25 cellular contexts compared by ENCODE assay signal in genomic region chr2:114426756-114427155, GRCh38. TPM values are rescaled to one million over a fixed set of nuclear protein-coding genes. Genes with fewer than 3 reads are reported as not detected.
A peak's percentile ranks its signal among the peaks of the same experiment; 100 is the strongest.
DNase-seq lines count a peak whose midpoint lies in the region; TF ChIP-seq lines count a peak whose summit lies in the region.
"Had no signal": no experiment of that assay in that cellular context is flagged by ENCODE, and none has a peak within 500 bp of the region (broad histone marks: within the 10 kb centered on the region; RNA-seq: fewer than 3 reads in every experiment).

No MANE protein-coding gene starts in this region.

- H3K79me2 ChIP-seq in Karpas-422 (ENCODE audit: low read length) = no peaks in the 10 kb centered on the region

- H3K4me3 ChIP-seq in Karpas-422 (ENCODE audit: low read length) (no peak overlapping the region), coronary artery (no peak overlapping the region), neuronal stem cell (ENCODE audit: low read length in 2 of 2) (no peak overlapping the region), tibial artery (no peak overlapping the region)
- H3K4me3 ChIP-seq: A549; BLaER1 treated with 17β-estradiol and CSF1 and Interleukin-3, amounts not matched to agents 10 nM and 100 nM; GM23338; HAP-1 had no signal

- no peak overlapping the region for H3K4me2 ChIP-seq in Karpas-422 (ENCODE audit: low read depth, low read length, poor library complexity, severe bottlenecking)
- no peak overlapping the region for H3K4me2 ChIP-seq in neuronal stem cell (ENCODE audit: insufficient read depth, low read length, poor library complexity, severe bottlenecking)
- H3K4me2 ChIP-seq: A549; BLaER1 treated with 17β-estradiol and CSF1 and Interleukin-3, amounts not matched to agents 10 nM and 100 nM; GM23338 had no signal

- no peak overlapping the region for H2BK120ac ChIP-seq in neuronal stem cell (ENCODE audit: low read depth, low read length)

- no peaks in the 10 kb centered on the region for H4K20me1 ChIP-seq in Karpas-422 (ENCODE audit: insufficient read depth, low read depth, low read length)
- H4K20me1 ChIP-seq: BLaER1 treated with 17β-estradiol and CSF1 and Interleukin-3, amounts not matched to agents 10 nM and 100 nM had no signal

- H3K27me3 ChIP-seq in Karpas-422 (ENCODE audit: low read length) (no peaks in the 10 kb centered on the region), neuronal stem cell (ENCODE audit: control insufficient read depth in 3 of 3, insufficient read depth in 3 of 3, low read depth in 1 of 3, low read length in 3 of 3) (no peaks in the 10 kb centered on the region), tibial artery (no peaks in the 10 kb centered on the region)
- H3K27me3 ChIP-seq: BE2C; BLaER1 treated with 17β-estradiol and CSF1 and Interleukin-3, amounts not matched to agents 10 nM and 100 nM had no signal

- H3K9ac ChIP-seq in Karpas-422 (ENCODE audit: low read length) (no peak overlapping the region), neuronal stem cell (ENCODE audit: low read depth, low read length, poor library complexity) (no peak overlapping the region)
- H3K9ac ChIP-seq: BLaER1 treated with 17β-estradiol and CSF1 and Interleukin-3, amounts not matched to agents 10 nM and 100 nM had no signal

- H3K79me1 ChIP-seq in neuronal stem cell (ENCODE audit: low read depth, low read length) = no peaks in the 10 kb centered on the region

- H3K18ac ChIP-seq in neuronal stem cell (ENCODE audit: low read length) = no peak overlapping the region

- H2BK5ac ChIP-seq in neuronal stem cell (ENCODE audit: low read length) = no peak overlapping the region

- H3K4ac ChIP-seq in neuronal stem cell (ENCODE audit: low read length) = no peak overlapping the region

- no peak overlapping the region for H2AK5ac ChIP-seq in neuronal stem cell (ENCODE audit: low read depth, low read length)

- H2BK15ac ChIP-seq in neuronal stem cell (ENCODE audit: low read length) = no peak overlapping the region

- H3K14ac ChIP-seq in neuronal stem cell (ENCODE audit: low read length) = no peak overlapping the region

- no peak overlapping the region for H3K23ac ChIP-seq in neuronal stem cell (ENCODE audit: low read depth, low read length, poor library complexity)

- WGBS in neuronal stem cell (ENCODE audit: extremely low coverage in 2 of 2, insufficient read length in 2 of 2, insufficient replicate concordance in 1 of 2), 2 donors = no CpG with 5 or more reads among the region's 3 CpGs

- H4K8ac ChIP-seq in neuronal stem cell (ENCODE audit: low read depth, low read length) = no peak overlapping the region

- intact Hi-C loops in tibial artery (cut with DNase I; ENCODE audit: low total_unique reads) = no loop called here

- peak overlapping the region; percentile 86; the same call in 1 of the 2 replicates for H2AFZ ChIP-seq in Karpas-422 (ENCODE audit: low read length)
- H2AFZ ChIP-seq in neuronal stem cell (ENCODE audit: low read length) = peak overlapping the region; percentile 35
- H2AFZ ChIP-seq: GM23338 had no signal

- TF ChIP-seq CTCF in coronary artery (IDR thresholded peaks at IDR 0.05) = no peak
- TF ChIP-seq CTCF in tibial artery (IDR thresholded peaks at IDR 0.05) = no peak

- H3K4me1 ChIP-seq in Karpas-422 (ENCODE audit: low read length) (no peaks in the 10 kb centered on the region), neuronal stem cell (ENCODE audit: control insufficient read depth in 2 of 2, insufficient read depth in 1 of 2, low read depth in 1 of 2, low read length in 2 of 2) (no peaks in the 10 kb centered on the region), tibial artery (peaks cover 0 to 46% (median 16%) of the 10 kb centered on the region in 4 donors)
- H3K4me1 ChIP-seq: A549, BE2C, HAP-1 had no signal

- H2BK12ac ChIP-seq in neuronal stem cell (ENCODE audit: low read length) = no peak overlapping the region

- H3K9me3 ChIP-seq in Karpas-422 (ENCODE audit: low read length) = no peaks in the 10 kb centered on the region
- H3K9me3 ChIP-seq in neuronal stem cell (replicated peaks in 1 of 2; ENCODE audit: control insufficient read depth in 2 of 2, insufficient read depth in 1 of 2, low read depth in 1 of 2, low read length in 2 of 2) = no peaks in the 10 kb centered on the region
- no peaks in the 10 kb centered on the region for H3K9me3 ChIP-seq in tibial artery
- H3K9me3 ChIP-seq: A549, BE2C, HAP-1 had no signal

- no peak overlapping the region for H4K91ac ChIP-seq in neuronal stem cell (ENCODE audit: low read depth, low read length, poor library complexity)

- no peak for DNase-seq in Karpas-422
- no peak for DNase-seq in coronary artery (ENCODE audit: low spot score)
- no peak for DNase-seq in neuronal stem cell (ENCODE audit: low spot score)
- DNase-seq in tibial artery = no peak
- DNase-seq in DMS153 (lab: John Stamatoyannopoulos, UW) = no peak
- no peak for DNase-seq in NOMO-1 treated with DMSO at 0.1 percent for 48 hours (lab: John Stamatoyannopoulos, UW; ENCODE audit: unreplicated experiment)
- no peak for DNase-seq in stimulated activated CD4-positive, alpha-beta T cell treated with anti-CD3 and anti-CD28 coated beads, Interleukin-1b, Interleukin-23, amount 100 ng/mL, for 48 hours
- DNase-seq: 8988T; ACHN; AML-193; BE2C; CD4-positive, alpha-beta T cell; CD8-positive, alpha-beta memory T cell; DMS 273 treated with DMSO at 0.1 percent for 48 hours; DMS53; DMS79 treated with DMSO at 0.1 percent for 48 hours; GF-D8; HFFc6 had no signal

- H3K36me3 ChIP-seq in Karpas-422 (ENCODE audit: insufficient read depth, low read length) = no peaks in the 10 kb centered on the region
- H3K36me3 ChIP-seq in neuronal stem cell (replicated peaks in 1 of 2; ENCODE audit: control insufficient read depth in 2 of 2, insufficient read depth in 2 of 2, low read length in 2 of 2) = no peaks in the 10 kb centered on the region
- no peaks in the 10 kb centered on the region for H3K36me3 ChIP-seq in tibial artery
- H3K36me3 ChIP-seq: BE2C; BLaER1 treated with 17β-estradiol and CSF1 and Interleukin-3, amounts not matched to agents 10 nM and 100 nM; HAP-1 had no signal

- H3K9me2 ChIP-seq in Karpas-422 (replicated peaks; ENCODE audit: insufficient read depth, low read length) = no peaks in the 10 kb centered on the region

- no peak overlapping the region for H3K27ac ChIP-seq in Karpas-422 (ENCODE audit: low read length)
- H3K27ac ChIP-seq in coronary artery = peak overlapping the region; percentile 65 to 68
- no peak overlapping the region for H3K27ac ChIP-seq in neuronal stem cell (replicated peaks; ENCODE audit: low read length)
- H3K27ac ChIP-seq in tibial artery = peak overlapping the region; percentile 22 to 57
- H3K27ac ChIP-seq: A549; BLaER1 treated with 17β-estradiol and CSF1 and Interleukin-3, amounts not matched to agents 10 nM and 100 nM had no signal

RNA-seq across cellular contexts. Expression of gene DPP10, which starts 15.7 kb away (rescaled TPM):
- not detected in 2 replicates for total RNA-seq in Karpas-422 (2014; rRNA removed; shearing (Covaris generic); ENCODE audit: low replicate concordance)
- polyA plus RNA-seq in neuronal stem cell (2013, experiment 1 of 2) = 4.5 TPM
- 4.5 TPM for polyA plus RNA-seq in neuronal stem cell (2013, experiment 2 of 2)
- total RNA-seq: CD4-positive, alpha-beta T cell; CD8-positive, alpha-beta memory T cell; Daoy; G401; HFFc6 had no signal
- polyA plus RNA-seq: A549; CD14-positive monocyte; CD8-positive, alpha-beta memory T cell had no signal

Comparison
In these comparisons a context has a peak if more than half of its experiments do, and no peak if none do; other contexts are left out.
1. H3K27ac ChIP-seq: peak in coronary artery (2 of 2) and tibial artery (2 of 2); none in Karpas-422 (single experiment) and neuronal stem cell (single experiment).